8 cellular contexts compared by ENCODE assay signal in the genomic region with DNA sequence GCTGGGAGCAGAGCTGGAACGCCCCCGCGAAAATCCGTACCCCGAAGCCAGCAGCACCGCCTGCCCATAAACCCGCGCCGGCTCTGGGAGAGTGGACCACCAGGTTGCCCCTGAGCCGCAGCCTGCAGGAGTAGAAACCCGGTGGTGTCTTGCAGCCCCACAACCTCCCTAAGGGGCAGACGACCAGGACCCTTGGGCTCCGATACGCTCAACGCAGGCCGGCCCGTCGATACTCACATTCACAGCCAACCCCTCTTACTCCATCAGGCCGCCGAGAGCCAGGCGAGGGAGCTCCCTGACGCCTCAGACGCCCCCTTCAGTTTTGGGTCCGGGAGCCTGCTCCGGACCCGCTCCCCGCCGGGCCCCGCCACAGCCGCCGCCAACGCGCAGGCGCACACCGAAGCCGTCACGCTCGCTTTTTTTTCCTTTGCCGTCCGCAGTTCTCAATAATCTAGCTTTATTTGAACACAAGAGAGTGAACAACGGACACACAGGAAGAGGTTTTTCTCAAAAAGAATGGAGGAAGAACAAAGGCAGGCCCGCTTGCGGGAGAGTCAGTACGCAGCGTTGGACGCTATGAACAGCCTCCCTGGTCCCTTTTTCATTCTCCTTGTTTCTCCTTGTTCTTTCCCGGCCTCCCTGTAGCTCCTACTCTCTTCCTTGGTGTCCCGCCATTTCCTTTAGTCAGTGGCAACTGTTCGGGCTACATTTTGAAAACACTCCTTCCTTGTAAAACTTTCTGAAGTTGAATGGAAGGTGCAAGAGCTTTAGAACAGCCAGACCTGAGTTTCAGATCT. TPM values are rescaled to one million over a fixed set of nuclear protein-coding genes. Genes with fewer than 3 reads are reported as not detected.
DNase-seq lines count a peak whose midpoint lies in the region; ATAC-seq and TF ChIP-seq lines count a peak whose summit lies in the region.

TSS of gene ZNF106 (minus strand) at position 399 of the 797 bp plus-strand sequence. CDS start 18,852 bp downstream, outside the sequence.

- peak in 3 of 4 donors; percentile 91 to 96 (median 93) for TF ChIP-seq POLR2A in upper lobe of left lung (IDR thresholded peaks at IDR 0.05)

- intact Hi-C loops in T-helper 1 cell treated with Interleukin-12 subunit alpha and Interleukin-12 subunit beta and Interleukin-4 antibody, amounts not matched to agents 30 ng/mL and 1 ng/mL, for 36 hours (cut with micrococcal nuclease): loop anchor here (1.0 to 10.0 kb wide), 10 partner anchors 20 to 1794 kb away; partner anchors contain the start of genes CDAN1, GANC, GOLM2 and HAUS2
- intact Hi-C loops in left cardiac atrium (cut with DNase I) (no loop called here), posterior cingulate gyrus (cut with DNase I) (loop anchor here (5.0 to 10.0 kb wide), 4 partner anchors 56 to 434 kb away; partner anchors contain the start of genes HAUS2, LRRC57 and TTBK2)

- 0 to 2% methylated on average over 31 to 42 of the region's 49 CpGs for WGBS in upper lobe of left lung, 2 donors

- peak within 1 kb of the TSS; percentile 92 to 95 (median 92) for H3K27ac ChIP-seq in upper lobe of left lung

- no peaks in the 10 kb centered on the region for H3K9me3 ChIP-seq in upper lobe of left lung

- H3K27me3 ChIP-seq in upper lobe of left lung: no peaks in the 10 kb centered on the region

- peak within 1 kb of the TSS; percentile 60 to 84 (median 77) for H3K4me3 ChIP-seq in upper lobe of left lung

- TF ChIP-seq EP300 in upper lobe of left lung (IDR thresholded peaks at IDR 0.05): peak in 1 of 4 donors; percentile 81

- TF ChIP-seq CTCF in upper lobe of left lung (IDR thresholded peaks at IDR 0.05): peak in 1 of 6 experiments; percentile 19

- no peaks in the 10 kb centered on the region for H3K36me3 ChIP-seq in upper lobe of left lung

- peak; percentile 95 for DNase-seq in ELF-1 (ENCODE audit: low read depth, low spot score)
- peak; percentile 76 for DNase-seq in NCI-H1694 (lab: John Stamatoyannopoulos, UW)
- peak; percentile 90 for DNase-seq in amniotic epithelial cell (ENCODE audit: low read depth)
- peak; percentile 87 for DNase-seq in left cardiac atrium
- DNase-seq in posterior cingulate gyrus: peak; percentile 82 to 98 (median 88)
- DNase-seq in upper lobe of left lung: peak; percentile 81 to 98

- H3K4me1 ChIP-seq in upper lobe of left lung: peaks cover 47 to 61% (median 57%) of the 10 kb centered on the region in 4 donors

- ATAC-seq in HG02623 (IDR thresholded peaks at IDR 0.05; ENCODE audit: unreplicated experiment): peak; percentile 52
- peak; percentile 72 to 73 for ATAC-seq in left cardiac atrium
- peak; percentile 84 to 86 for ATAC-seq in upper lobe of left lung (ENCODE audit: low FRiP score in 2 of 2)

RNA-seq across cellular contexts. Expression of gene ZNF106, which starts in this region (rescaled TPM):
- 52.3 and 53.0 TPM in 2 replicates for total RNA-seq in T-helper 1 cell treated with Interleukin-12 subunit alpha and Interleukin-12 subunit beta and Interleukin-4 antibody, amounts not matched to agents 30 ng/mL and 1 ng/mL, for 36 hours
- 100 to 1,000 TPM; 379 to 380 TPM for total RNA-seq in left cardiac atrium
- 100 to 1,000 TPM in 2 of 6 donors, 10 to 100 TPM in 4; 67.0 to 130 (median 93.0) TPM for total RNA-seq in upper lobe of left lung

Comparison
In these comparisons a context has a peak if more than half of its experiments do, and no peak if none do; other contexts are left out.
1. Peak in every context shown above with its lines: DNase-seq, ATAC-seq, H3K4me3 ChIP-seq and H3K27ac ChIP-seq.
2. intact Hi-C loops: an anchor here in T-helper 1 cell treated with Interleukin-12 subunit alpha and Interleukin-12 subunit beta and Interleukin-4 antibody, amounts not matched to agents 30 ng/mL and 1 ng/mL, for 36 hours (1.0 to 10.0 kb wide) and posterior cingulate gyrus (5.0 to 10.0 kb wide); none called in left cardiac atrium.